Comparison of ENCODE assay signal across 8 cellular contexts in genomic region chr20:25584905-25585704, GRCh38. TPM values are rescaled to one million over a fixed set of nuclear protein-coding genes. Genes with fewer than 3 reads are reported as not detected.
DNase-seq lines count a peak whose midpoint lies in the region; ATAC-seq and TF ChIP-seq lines count a peak whose summit lies in the region.

Gene NINL, minus strand, starts transcription at chr20:25585531. Its CDS starts 58,944 bp downstream, at chr20:25526587.

- H3K4me2 ChIP-seq in Karpas-422 (ENCODE audit: low read depth, low read length, poor library complexity, severe bottlenecking) = no peak within 1 kb of the TSS

- no peaks in the 10 kb centered on the region for H3K4me1 ChIP-seq in aorta (ENCODE audit: control insufficient read depth in 1 of 2, insufficient read depth in 2 of 2, low read length in 2 of 2)
- H3K4me1 ChIP-seq in Karpas-422 (ENCODE audit: low read length) = no peaks in the 10 kb centered on the region

- TF ChIP-seq CTCF in GM06990 (IDR thresholded peaks at IDR 0.05; ENCODE audit: insufficient read depth, low read length, poor library complexity, severe bottlenecking) = no peak
- TF ChIP-seq CTCF in RWPE1 (conservative IDR thresholded peaks at IDR 0.05; ENCODE audit: low read depth) = no peak

- peaks cover 1% of the 10 kb centered on the region for H3K9me3 Mint-ChIP-seq in activated naive CD8-positive, alpha-beta T cell treated with anti-CD3 and anti-CD28 coated beads, Interleukin-2, amount 10 ng/mL, durations not matched to agents 7 days and 5 days

- H3K9ac ChIP-seq in Karpas-422 (ENCODE audit: low read length) = no peak within 1 kb of the TSS

- no peaks in the 10 kb centered on the region for H3K9me2 ChIP-seq in Karpas-422 (replicated peaks; ENCODE audit: insufficient read depth, low read length)

- POLR2A ChIA-PET in RWPE1 (lab: Yijun Ruan, JAX; ENCODE audit: low non-redundant PET) = no interaction called here
- POLR2A ChIA-PET in activated naive CD8-positive, alpha-beta T cell treated with anti-CD3 and anti-CD28 coated beads, Interleukin-2, amount 10 ng/mL, durations not matched to agents 7 days and 5 days (lab: Charles Lee) = no interaction called here

- no peaks in the 10 kb centered on the region for H3K36me3 ChIP-seq in GM06990 (ENCODE audit: control insufficient read depth, insufficient read depth, low read length)
- H3K36me3 ChIP-seq in aorta (ENCODE audit: control insufficient read depth in 1 of 2, insufficient read depth in 2 of 2, low read length in 1 of 2) = no peaks in the 10 kb centered on the region
- no peaks in the 10 kb centered on the region for H3K36me3 ChIP-seq in Karpas-422 (ENCODE audit: insufficient read depth, low read length)

- peak within 1 kb of the TSS; percentile 57 for H3K27ac Mint-ChIP-seq in activated naive CD8-positive, alpha-beta T cell treated with anti-CD3 and anti-CD28 coated beads, Interleukin-2, amount 10 ng/mL, durations not matched to agents 7 days and 5 days

- ATAC-seq in HG02981 (IDR thresholded peaks at IDR 0.05; ENCODE audit: unreplicated experiment) = peak; percentile 56
- ATAC-seq in activated naive CD8-positive, alpha-beta T cell treated with anti-CD3 and anti-CD28 coated beads, Interleukin-2, amount 10 ng/mL, durations not matched to agents 7 days and 5 days (ENCODE audit: low read depth) = peak; percentile 90
- ATAC-seq in left cardiac atrium = peak; percentile 93 to 96
- ATAC-seq in aorta (ENCODE audit: low FRiP score) = peak; percentile 88

- no peaks in the 10 kb centered on the region for H3K9me3 ChIP-seq in aorta (ENCODE audit: control insufficient read depth, low read length)
- no peaks in the 10 kb centered on the region for H3K9me3 ChIP-seq in Karpas-422 (ENCODE audit: low read length)

- H3K4me3 ChIP-seq in GM06990 (replicated peaks; ENCODE audit: low read depth, low read length) (no peak within 1 kb of the TSS), aorta (ENCODE audit: low read length in 2 of 2) (peak within 1 kb of the TSS; percentile 62 to 71), Karpas-422 (ENCODE audit: low read length) (no peak within 1 kb of the TSS)

- no peaks in the 10 kb centered on the region for H4K20me1 ChIP-seq in Karpas-422 (ENCODE audit: insufficient read depth, low read depth, low read length)

- H3K36me3 Mint-ChIP-seq in activated naive CD8-positive, alpha-beta T cell treated with anti-CD3 and anti-CD28 coated beads, Interleukin-2, amount 10 ng/mL, durations not matched to agents 7 days and 5 days = peaks cover 4% of the 10 kb centered on the region

- H3K4me3 Mint-ChIP-seq in activated naive CD8-positive, alpha-beta T cell treated with anti-CD3 and anti-CD28 coated beads, Interleukin-2, amount 10 ng/mL, durations not matched to agents 7 days and 5 days = peak within 1 kb of the TSS; percentile 82

- H3K27me3 Mint-ChIP-seq in activated naive CD8-positive, alpha-beta T cell treated with anti-CD3 and anti-CD28 coated beads, Interleukin-2, amount 10 ng/mL, durations not matched to agents 7 days and 5 days = peaks cover 9% of the 10 kb centered on the region

- 0% methylated on average over 85 to 108 of the region's 108 CpGs for WGBS in aorta, 2 donors

- DNase-seq in GM06990 (ENCODE audit: extremely low read depth, insufficient read length) (peak; percentile 16), RWPE1 (ENCODE audit: low spot score) (peak; percentile 71), left cardiac atrium (peak; percentile 68), posterior cingulate gyrus (peak in 7 of 10 donors; percentile 17 to 85 (median 33)), aorta (peak; percentile 74 to 90), Karpas-422 (no peak)
- peak; percentile 76 for DNase-seq in activated naive CD8-positive, alpha-beta T cell treated with anti-CD3 and anti-CD28 coated beads, Interleukin-2, amount 10 ng/mL, durations not matched to agents 7 days and 5 days

- H3K27me3 ChIP-seq in GM06990 (replicated peaks; ENCODE audit: control insufficient read depth, insufficient read depth, low read length) = no peaks in the 10 kb centered on the region
- no peaks in the 10 kb centered on the region for H3K27me3 ChIP-seq in aorta (ENCODE audit: control insufficient read depth in 1 of 2, insufficient read depth in 2 of 2, low read length in 1 of 2)
- H3K27me3 ChIP-seq in Karpas-422 (ENCODE audit: low read length) = no peaks in the 10 kb centered on the region

- no peaks in the 10 kb centered on the region for H3K79me2 ChIP-seq in Karpas-422 (ENCODE audit: low read length)

- CTCF ChIA-PET in RWPE1 (lab: Yijun Ruan, JAX) = interaction anchor here (1.1 kb wide), 1 partner anchor 37 kb away, joined by 4 read pairs; no protein-coding TSS in a partner anchor

- intact Hi-C loops in left cardiac atrium (cut with DNase I) = no loop called here
- intact Hi-C loops in posterior cingulate gyrus (cut with DNase I) = no loop called here
- intact Hi-C loops in aorta (cut with DNase I) = loop anchor here in 1 of 2 donors (5.0 kb wide), 2 partner anchors 37 to 58 kb away; partner anchors contain the start of gene NANP

- H3K4me1 Mint-ChIP-seq in activated naive CD8-positive, alpha-beta T cell treated with anti-CD3 and anti-CD28 coated beads, Interleukin-2, amount 10 ng/mL, durations not matched to agents 7 days and 5 days = peaks cover 6% of the 10 kb centered on the region

- H2AFZ ChIP-seq in Karpas-422 (ENCODE audit: low read length) = no peak within 1 kb of the TSS

- H3K27ac ChIP-seq in RWPE1 = peak within 1 kb of the TSS; percentile 78
- no peak within 1 kb of the TSS for H3K27ac ChIP-seq in aorta (ENCODE audit: low read depth in 1 of 2, low read length in 2 of 2)
- no peak within 1 kb of the TSS for H3K27ac ChIP-seq in Karpas-422 (ENCODE audit: low read length)

RNA-seq across cellular contexts. Expression of gene NINL, which starts in this region (rescaled TPM):
- 1 to 10 TPM; 2.2 to 2.5 TPM for total RNA-seq in activated naive CD8-positive, alpha-beta T cell treated with anti-CD3 and anti-CD28 coated beads, Interleukin-2, amount 10 ng/mL, durations not matched to agents 7 days and 5 days
- 1 to 10 TPM; 3.8 to 5.1 TPM for total RNA-seq in left cardiac atrium
- 10 to 100 TPM in 1 of 2 donors, 1 to 10 TPM in 1; 9.1 to 16.7 TPM for total RNA-seq in aorta
- 10 to 100 TPM in 1 of 2 donors, 1 to 10 TPM in 1; 6.0 to 28.3 TPM for polyA plus RNA-seq in aorta
- total RNA-seq in Karpas-422 (2014; rRNA removed; shearing (Covaris generic); ENCODE audit: low replicate concordance) = 0.19 and 0.79 TPM in 2 replicates

Comparison
In these comparisons a context has a peak if more than half of its experiments do, and no peak if none do; other contexts are left out.
1. H3K4me3 ChIP-seq: peak in aorta (2 of 2); none in GM06990 (single experiment) and Karpas-422 (single experiment).
2. Peak in every context shown above with its lines, with median percentiles within 50 percentile points of each other: ATAC-seq.